In the genomic region with DNA sequence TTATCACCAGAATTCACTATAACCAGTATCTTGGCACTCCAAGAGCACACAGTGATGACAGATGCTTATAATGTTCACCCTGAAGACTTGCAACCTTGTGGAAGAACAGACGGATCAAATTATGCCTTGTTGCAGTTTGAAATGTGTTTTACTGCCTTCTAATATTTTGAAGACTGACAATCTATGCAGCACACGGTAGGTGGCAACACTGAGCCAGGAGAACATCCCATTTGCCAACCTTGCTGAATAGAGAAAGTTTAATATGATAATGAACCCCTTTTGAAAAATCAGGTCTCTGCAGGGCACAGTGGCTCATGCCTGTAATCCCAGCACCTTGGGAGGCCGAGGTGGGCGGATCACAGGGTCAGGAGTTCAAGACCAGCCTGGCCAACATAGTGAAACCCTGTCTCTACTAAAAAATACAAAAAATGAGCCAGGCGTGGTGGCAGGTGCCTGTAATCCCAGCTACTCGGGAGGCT, we compare ENCODE assay signal across 8 cellular contexts.
DNase-seq lines count a peak whose midpoint lies in the region; ATAC-seq and TF ChIP-seq lines count a peak whose summit lies in the region.
"Not testable (repeated sequence)": the region's sequence is repeated elsewhere in the genome, so short reads cannot be mapped to it uniquely, and the experiment has no call there.

No MANE protein-coding gene starts in this region.

- not testable (repeated sequence) for H3K4me1 Mint-ChIP-seq in glutamatergic neuron (ENCODE audit: low read depth, unreplicated experiment); natural killer cell
- peaks cover 28% of the 10 kb centered on the region for H3K4me1 Mint-ChIP-seq in type B pancreatic cell (ENCODE audit: unreplicated experiment)

- in situ Hi-C loops in astrocyte of the spinal cord (cut with HindIII; ENCODE audit: low sequenced_read_pairs): not testable (repeated sequence)

- CTCF ChIA-PET in HCT116 (lab: Charles Lee): interaction anchor here (0.9 kb wide), 1 partner anchor 15 kb away, joined by 6 read pairs; no protein-coding TSS in a partner anchor

- H3K4me1 ChIP-seq in DND-41 (ENCODE audit: insufficient read depth, low read length); HCT116 (ENCODE audit: control insufficient read depth in 1 of 2, insufficient read depth in 2 of 2, low read length in 2 of 2); RWPE2 (ENCODE audit: insufficient read depth, poor library complexity, severe bottlenecking): not testable (repeated sequence)

- not testable (repeated sequence) for H3K36me3 ChIP-seq in DND-41 (ENCODE audit: insufficient read depth, low read length); HCT116 (ENCODE audit: control insufficient read depth in 1 of 2, insufficient read depth in 2 of 2, low read length in 2 of 2); RWPE2 (ENCODE audit: low read depth)

- H4K20me1 ChIP-seq in DND-41 (ENCODE audit: insufficient read depth, low read length); HCT116 (ENCODE audit: insufficient read depth): not testable (repeated sequence)

- RAD21 ChIA-PET in HCT116 (lab: Charles Lee; ENCODE audit: low non-redundant PET in 1 of 2, low total read pairs in 2 of 2, uncharacterized antibody in 2 of 2, unreplicated experiment in 2 of 2): not testable (repeated sequence)

- not testable (repeated sequence) for BruUV-seq in HCT116 (replicated peaks; lab: Mats Ljungman, UMichigan)

- peak; percentile 14 for DNase-seq in DND-41
- peak; percentile 32 for DNase-seq in HCT116 (ENCODE audit: low read depth, low spot score)
- peak; percentile 56 for DNase-seq in NCI-H1436 (lab: John Stamatoyannopoulos, UW)
- DNase-seq in RWPE2 (ENCODE audit: low spot score); natural killer cell; type B pancreatic cell (ENCODE audit: extremely low spot score, unreplicated experiment): not testable (repeated sequence)
- DNase-seq in astrocyte of the spinal cord (ENCODE audit: low read depth, low spot score): peak; percentile 41
- DNase-seq in glutamatergic neuron: peak; percentile 30

- peaks cover 18% of the 10 kb centered on the region for H3K27me3 ChIP-seq in DND-41 (ENCODE audit: insufficient read depth, low read length, poor library complexity)
- H3K27me3 ChIP-seq in HCT116 (ENCODE audit: insufficient read depth, low read length); RWPE2 (ENCODE audit: insufficient read depth, poor library complexity, severe bottlenecking): not testable (repeated sequence)

- ATAC-seq in DND-41 (ENCODE audit: insufficient read depth, low read depth): peak; percentile 52; the same call in 1 of the 3 replicates
- ATAC-seq in HCT116: peak; percentile 89
- ATAC-seq in RWPE2 (ENCODE audit: low read depth): peak; percentile 57; the same call in 2 of the 3 replicates
- peak in 2 of 3 donors; percentile 36 to 67 for ATAC-seq in natural killer cell

- H3K4me2 ChIP-seq in DND-41 (ENCODE audit: insufficient read depth, low read length): not testable (repeated sequence)
- H3K4me2 ChIP-seq in HCT116 (ENCODE audit: low read length): peak overlapping the region; percentile 41

- H3K4me3 Mint-ChIP-seq in glutamatergic neuron (ENCODE audit: unreplicated experiment); natural killer cell: not testable (repeated sequence)
- H3K4me3 Mint-ChIP-seq in type B pancreatic cell: peak overlapping the region; percentile 19

- H3K27ac Mint-ChIP-seq in glutamatergic neuron (ENCODE audit: unreplicated experiment); natural killer cell: not testable (repeated sequence)
- peak overlapping the region; percentile 73 for H3K27ac Mint-ChIP-seq in type B pancreatic cell

- not testable (repeated sequence) for H3K9me2 ChIP-seq in HCT116 (ENCODE audit: insufficient read depth)

- TF ChIP-seq POLR2A in HCT116 (IDR thresholded peaks at IDR 0.05; ENCODE audit: borderline replicate concordance, extremely low read depth, insufficient read depth, insufficient read length): not testable (repeated sequence)

- not testable (repeated sequence) for H3K79me2 ChIP-seq in DND-41 (ENCODE audit: insufficient read depth, low read length); HCT116 (ENCODE audit: insufficient read depth, low read length)

- not testable (repeated sequence) for H3K9ac ChIP-seq in DND-41 (ENCODE audit: low read depth, low read length); HCT116 (ENCODE audit: low read length)

- TF ChIP-seq RAD21 in HCT116 (IDR thresholded peaks at IDR 0.05; ENCODE audit: low read depth): peak; percentile 72

- intact Hi-C loops in HCT116 (cut with micrococcal nuclease): loop anchor here (5.0 kb wide), 2 partner anchors 149 to 266 kb away; no protein-coding TSS in a partner anchor
- intact Hi-C loops in natural killer cell (cut with micrococcal nuclease): not testable (repeated sequence)

- H3K36me3 Mint-ChIP-seq in glutamatergic neuron (ENCODE audit: unreplicated experiment); natural killer cell; type B pancreatic cell: not testable (repeated sequence)

- not testable (repeated sequence) for H3K4me3 ChIP-seq in DND-41 (ENCODE audit: low read depth in 1 of 2, low read length in 2 of 2); HCT116 (replicated peaks in 1 of 2; ENCODE audit: low read depth in 1 of 2, low read length in 2 of 2); RWPE2 (ENCODE audit: severe bottlenecking); astrocyte of the spinal cord (ENCODE audit: low read depth, low read length)

- TF ChIP-seq CTCF in DND-41 (IDR thresholded peaks at IDR 0.05; ENCODE audit: borderline replicate concordance, extremely low read depth, low read length, poor library complexity, severe bottlenecking) (peak; percentile 66), HCT116 (IDR thresholded peaks at IDR 0.05 in 2 of 3, conservative IDR thresholded peaks at IDR 0.05 in 1 of 3; ENCODE audit: borderline replicate concordance in 1 of 3, insufficient read depth in 1 of 3, low read depth in 2 of 3, low read length in 2 of 3) (peak; percentile 70 to 79 (median 73); a peak in 5 of 6 replicates), RWPE2 (IDR thresholded peaks at IDR 0.05; ENCODE audit: poor library complexity, severe bottlenecking) (peak; percentile 84), astrocyte of the spinal cord (IDR thresholded peaks at IDR 0.05; ENCODE audit: low read depth, low read length) (peak; percentile 79), glutamatergic neuron (IDR thresholded peaks at IDR 0.05; ENCODE audit: partially characterized antibody, unreplicated experiment) (peak; percentile 68), natural killer cell (IDR thresholded peaks at IDR 0.05) (peak; percentile 45), type B pancreatic cell (conservative IDR thresholded peaks at IDR 0.05) (peak; percentile 84)

- not testable (repeated sequence) for H3K9me3 ChIP-seq in DND-41 (ENCODE audit: insufficient read depth, low read length, severe bottlenecking); HCT116 (ENCODE audit: control insufficient read depth in 1 of 2, insufficient read depth in 1 of 2, low read depth in 1 of 2, low read length in 2 of 2); RWPE2 (ENCODE audit: severe bottlenecking)

- not testable (repeated sequence) for H2AFZ ChIP-seq in DND-41 (ENCODE audit: low read depth, low read length); HCT116 (ENCODE audit: low read depth, low read length, poor library complexity, severe bottlenecking)

- POLR2A ChIA-PET in HCT116 (lab: Charles Lee): not testable (repeated sequence)

- H3K9me3 Mint-ChIP-seq in glutamatergic neuron (ENCODE audit: unreplicated experiment); natural killer cell; type B pancreatic cell: not testable (repeated sequence)

- H3K27ac ChIP-seq in DND-41 (ENCODE audit: low read length); HCT116 (ENCODE audit: low read depth, low read length); RWPE2 (ENCODE audit: poor library complexity, severe bottlenecking): not testable (repeated sequence)

- H3K27me3 Mint-ChIP-seq in glutamatergic neuron (ENCODE audit: unreplicated experiment); type B pancreatic cell: not testable (repeated sequence)
- H3K27me3 Mint-ChIP-seq in natural killer cell (ENCODE audit: low read depth in 2 of 2): peaks cover 5 to 20% of the 10 kb centered on the region in 2 donors

TF ChIP-seq in HCT116, 20 proteins besides CTCF, POLR2A, EP300 and RAD21:
- TF ChIP-seq, protein P1, sequence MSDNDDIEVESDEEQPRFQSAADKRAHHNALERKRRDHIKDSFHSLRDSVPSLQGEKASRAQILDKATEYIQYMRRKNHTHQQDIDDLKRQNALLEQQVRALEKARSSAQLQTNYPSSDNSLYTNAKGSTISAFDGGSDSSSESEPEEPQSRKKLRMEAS (IDR thresholded peaks at IDR 0.05): 0 out of 2 replicates have a peak, but pooled peaks have one; percentile 22
- TF ChIP-seq CBX3 (IDR thresholded peaks at IDR 0.05; ENCODE audit: low read depth): 0 out of 2 replicates have a peak, but pooled peaks have one; percentile 49
